17 cellular contexts compared by ENCODE assay signal in genomic region chr12:69540606-69541386, GRCh38. TPM values are rescaled to one million over a fixed set of nuclear protein-coding genes. Genes with fewer than 3 reads are reported as not detected.
A peak's percentile ranks its signal among the peaks of the same experiment; 100 is the strongest.
DNase-seq lines count a peak whose midpoint lies in the region; FAIRE-seq and TF ChIP-seq lines count a peak whose summit lies in the region.
"Had no signal": no experiment of that assay in that cellular context is flagged by ENCODE, and none has a peak within 500 bp of the region (broad histone marks: within the 10 kb centered on the region; RNA-seq: fewer than 3 reads in every experiment).

No MANE protein-coding gene starts in this region.

- H3K79me2 ChIP-seq in H9 (ENCODE audit: insufficient read depth, low read length) = no peaks in the 10 kb centered on the region; the same call in 1 of the 2 replicates

- 0 out of 2 replicates have a peak overlapping the region, but pooled peaks have one; percentile 0 for H3K4me3 Mint-ChIP-seq in HFFc6
- no peak overlapping the region for H3K4me3 Mint-ChIP-seq in chondrocyte (ENCODE audit: unreplicated experiment)
- no peak overlapping the region for H3K4me3 Mint-ChIP-seq in H9
- H3K4me3 Mint-ChIP-seq: activated T-cell treated with anti-CD3 and anti-CD28 coated beads, Interleukin-2, amount 50 U/mL, for 4 hours; CD4-positive, alpha-beta T cell had no signal

- no peak for FAIRE-seq in small intestine (lab: Jason Lieb, UNC)
- FAIRE-seq: GM18507 had no signal

- H4K5ac ChIP-seq in H9 (ENCODE audit: insufficient read length, low read depth, low read length) = no peak overlapping the region

- DNase-seq in AG09319 (ENCODE audit: extremely low read depth, low read depth) (peak; percentile 31), HFFc6 (peak; percentile 92), chondrocyte (ENCODE audit: low spot score) (no peak), mesenchymal stem cell (peak; percentile 42), iPS-NIHi11 (ENCODE audit: low spot score) (no peak), activated gamma-delta T cell (lab: John Stamatoyannopoulos, UW) (no peak), small intestine (no peak), H9 (no peak)
- DNase-seq: activated T-cell treated with anti-CD3 and anti-CD28 coated beads, Interleukin-2, amount 50 U/mL, for 4 hours; CD4-positive, alpha-beta T cell; NCI-H146; NCI-H510A treated with DMSO at 0.1 percent for 48 hours; PC-9; psoas muscle; stimulated activated CD4-positive, alpha-beta T cell treated with anti-CD3 and anti-CD28 coated beads, Interleukin-4, amount 100 ng/mL, for 24 hours had no signal

- H3K4me1 ChIP-seq in mesenchymal stem cell (ENCODE audit: control insufficient read depth, insufficient read depth, low read depth, low read length) (peaks cover 3% of the 10 kb centered on the region), small intestine (ENCODE audit: control insufficient read depth in 2 of 2, insufficient read depth in 1 of 2, low read depth in 1 of 2, low read length in 1 of 2) (no peaks in the 10 kb centered on the region), H9 (ENCODE audit: insufficient read depth, low read length) (no peaks in the 10 kb centered on the region)

- H2AFZ ChIP-seq in mesenchymal stem cell (ENCODE audit: low read depth, low read length) (no peak overlapping the region), H9 (ENCODE audit: low read length) (no peak overlapping the region)
- H2AFZ ChIP-seq: PC-9 had no signal

- H3T11ph ChIP-seq in H9 (ENCODE audit: low read length) = no peak overlapping the region

- H3K23ac ChIP-seq in mesenchymal stem cell (ENCODE audit: low read length in 2 of 2) (no peak overlapping the region), H9 (ENCODE audit: insufficient read length, low read depth, low read length) (no peak overlapping the region)

- H4K20me1 ChIP-seq in H9 (ENCODE audit: control insufficient read depth, insufficient read depth, insufficient read length) = no peaks in the 10 kb centered on the region

- peak; percentile 14 for TF ChIP-seq CTCF in AG09319 (IDR thresholded peaks at IDR 0.05; ENCODE audit: low read depth, low read length)
- peak; percentile 54 for TF ChIP-seq CTCF in HFFc6 (IDR thresholded peaks at IDR 0.05)
- TF ChIP-seq CTCF in chondrocyte (IDR thresholded peaks at IDR 0.05) = peak; percentile 82
- no peak for TF ChIP-seq CTCF in H9 (conservative IDR thresholded peaks at IDR 0.05)

- H3K9me3 Mint-ChIP-seq in HFFc6 = peaks cover 18% of the 10 kb centered on the region
- H3K9me3 Mint-ChIP-seq in chondrocyte (ENCODE audit: low read depth) = peaks cover 6% of the 10 kb centered on the region
- peaks cover 6 to 8% of the 10 kb centered on the region in 2 experiments for H3K9me3 Mint-ChIP-seq in H9

- H4K8ac ChIP-seq in mesenchymal stem cell (ENCODE audit: low read length) (no peak overlapping the region), H9 (replicated peaks; ENCODE audit: insufficient read length, low read depth, low read length) (no peak overlapping the region)

- no peaks in the 10 kb centered on the region for H3K23me2 ChIP-seq in H9 (ENCODE audit: insufficient read length, low read depth, low read length, poor library complexity, severe bottlenecking)

- H3K56ac ChIP-seq in H9 (ENCODE audit: insufficient read length, low read depth, low read length) = no peak overlapping the region

- H2BK12ac ChIP-seq in mesenchymal stem cell (ENCODE audit: low read length in 2 of 2) = no peak overlapping the region
- no peak overlapping the region for H2BK12ac ChIP-seq in H9 (ENCODE audit: insufficient read length, low read depth, low read length)

- peaks cover 19% of the 10 kb centered on the region for H3K9me3 ChIP-seq in mesenchymal stem cell (ENCODE audit: control insufficient read depth, low read length)
- H3K9me3 ChIP-seq in small intestine (ENCODE audit: control insufficient read depth, low read depth) = no peaks in the 10 kb centered on the region
- H3K9me3 ChIP-seq in H9 (ENCODE audit: control insufficient read depth, low read depth, low read length) = no peaks in the 10 kb centered on the region
- H3K9me3 ChIP-seq: psoas muscle had no signal

- H2BK15ac ChIP-seq in mesenchymal stem cell (ENCODE audit: low read depth, poor library complexity, severe bottlenecking) (no peak overlapping the region), H9 (ENCODE audit: low read depth, low read length) (no peak overlapping the region)

- H2BK5ac ChIP-seq in mesenchymal stem cell (ENCODE audit: low read depth, low read length, poor library complexity, severe bottlenecking) = no peak overlapping the region
- H2BK5ac ChIP-seq in H9 (ENCODE audit: insufficient read length, low read length) = no peak overlapping the region

- H3K4me3 ChIP-seq in mesenchymal stem cell (ENCODE audit: insufficient read depth in 1 of 2, low read depth in 1 of 2, low read length in 2 of 2) (no peak overlapping the region), small intestine (ENCODE audit: low read depth in 1 of 2, low read length in 2 of 2) (no peak overlapping the region)
- H3K4me3 ChIP-seq: K562, PC-9, psoas muscle had no signal

- H3K4me2 ChIP-seq in mesenchymal stem cell (ENCODE audit: low read length, poor library complexity, severe bottlenecking) = no peak overlapping the region
- H3K4me2 ChIP-seq in H9 (ENCODE audit: insufficient read depth, insufficient read length, low read length) = no peak overlapping the region
- H3K4me2 ChIP-seq: PC-9 had no signal

- H3K4me1 Mint-ChIP-seq in HFFc6 (ENCODE audit: low read depth) (peaks cover 30% of the 10 kb centered on the region), chondrocyte (ENCODE audit: low read depth) (peaks cover 40% of the 10 kb centered on the region), H9 (no peaks in the 10 kb centered on the region; a peak in 1 of 4 replicates)

- H3K27me3 Mint-ChIP-seq in HFFc6 (ENCODE audit: insufficient read depth) (no peaks in the 10 kb centered on the region), chondrocyte (ENCODE audit: low read depth) (no peaks in the 10 kb centered on the region), H9 (ENCODE audit: low read depth) (no peaks in the 10 kb centered on the region)
- H3K27me3 Mint-ChIP-seq: CD4-positive, alpha-beta T cell had no signal

- H3K27me3 ChIP-seq in mesenchymal stem cell (ENCODE audit: control insufficient read depth in 1 of 2, insufficient read depth in 1 of 2, low read length in 2 of 2) = no peaks in the 10 kb centered on the region
- H3K27me3 ChIP-seq in small intestine (ENCODE audit: control insufficient read depth in 2 of 2, insufficient read depth in 2 of 2, low read length in 2 of 2) = no peaks in the 10 kb centered on the region
- no peaks in the 10 kb centered on the region for H3K27me3 ChIP-seq in H9 (ENCODE audit: insufficient read depth, low read length)

- H4K91ac ChIP-seq in mesenchymal stem cell (ENCODE audit: low read length) = no peak overlapping the region
- no peak overlapping the region for H4K91ac ChIP-seq in H9 (ENCODE audit: insufficient read length, low read depth, low read length)

- H3K27ac Mint-ChIP-seq in HFFc6 = peak overlapping the region; percentile 56
- H3K27ac Mint-ChIP-seq in chondrocyte (ENCODE audit: unreplicated experiment) = peak overlapping the region; percentile 76
- no peak overlapping the region for H3K27ac Mint-ChIP-seq in H9
- H3K27ac Mint-ChIP-seq: CD4-positive, alpha-beta T cell had no signal

- 100% methylated on average over 1 of the region's 3 CpGs for WGBS in mesenchymal stem cell
- 87 to 93% (median 92%) methylated on average over 3 of the region's 3 CpGs for WGBS in small intestine, 3 donors
- WGBS in H9 (ENCODE audit: extremely low coverage, insufficient read length, low lambda C conversion rate) = no CpG with 5 or more reads among the region's 3 CpGs

- no peak overlapping the region for H2BK20ac ChIP-seq in H9 (ENCODE audit: low read depth, low read length, poor library complexity, severe bottlenecking)

- H3K9ac ChIP-seq in mesenchymal stem cell (ENCODE audit: low read length) (peak overlapping the region; percentile 60), H9 (ENCODE audit: extremely low read depth, insufficient read length, low read length) (no peak overlapping the region)

- H3K79me1 ChIP-seq in mesenchymal stem cell (replicated peaks; ENCODE audit: low read length, poor library complexity, severe bottlenecking) = peaks cover 10% of the 10 kb centered on the region
- H3K79me1 ChIP-seq in H9 (ENCODE audit: insufficient read depth, low read depth, low read length, poor library complexity, severe bottlenecking) = peaks cover 6% of the 10 kb centered on the region

- H3K18ac ChIP-seq in mesenchymal stem cell (ENCODE audit: low read depth in 1 of 2, low read length in 2 of 2) (no peak overlapping the region), H9 (ENCODE audit: insufficient read length, low read depth, low read length) (no peak overlapping the region)

- no peak overlapping the region for H3K4ac ChIP-seq in mesenchymal stem cell (ENCODE audit: low read depth in 1 of 2, low read length in 2 of 2)
- H3K4ac ChIP-seq in H9 (ENCODE audit: low read depth, low read length) = no peak overlapping the region

- H3K36me3 ChIP-seq in mesenchymal stem cell (ENCODE audit: control insufficient read depth in 1 of 2, insufficient read depth in 2 of 2, low read depth in 1 of 2, low read length in 2 of 2) (peaks cover 0 to 18% of the 10 kb centered on the region in 2 experiments), small intestine (ENCODE audit: control insufficient read depth in 2 of 2, insufficient read depth in 2 of 2, low read length in 2 of 2) (peaks cover 0 to 1% of the 10 kb centered on the region in 2 donors)

- peak overlapping the region; percentile 68 for H2AK5ac ChIP-seq in mesenchymal stem cell (ENCODE audit: low read length, severe bottlenecking)
- no peak overlapping the region for H2AK5ac ChIP-seq in H9 (ENCODE audit: insufficient read length, low read length)

- H2BK120ac ChIP-seq in mesenchymal stem cell (ENCODE audit: low read depth, low read length) (no peak overlapping the region), H9 (ENCODE audit: low read depth, low read length, poor library complexity, severe bottlenecking) (no peak overlapping the region)

- H3K14ac ChIP-seq in mesenchymal stem cell (ENCODE audit: low read length in 2 of 2) (no peak overlapping the region), H9 (ENCODE audit: insufficient read depth, low read length) (no peak overlapping the region)

- peaks cover 29% of the 10 kb centered on the region for H3K36me3 Mint-ChIP-seq in HFFc6 (ENCODE audit: low read depth)
- H3K36me3 Mint-ChIP-seq in chondrocyte (ENCODE audit: low read depth) = peaks cover 9% of the 10 kb centered on the region
- peaks cover 16 to 32% (median 19%) of the 10 kb centered on the region in 3 experiments for H3K36me3 Mint-ChIP-seq in H9 (ENCODE audit: insufficient read depth in 1 of 3, low read depth in 3 of 3)

- H3K27ac ChIP-seq in mesenchymal stem cell (ENCODE audit: low read length, poor library complexity, severe bottlenecking) (no peak overlapping the region), small intestine (ENCODE audit: low read depth in 1 of 2, low read length in 1 of 2) (no peak overlapping the region), H9 (ENCODE audit: insufficient read length, low read depth, low read length) (no peak overlapping the region)
- H3K27ac ChIP-seq: PC-9, psoas muscle had no signal

RNA-seq across cellular contexts. Expression of gene CCT2, which starts 44.5 kb away (rescaled TPM):
- total RNA-seq in HFFc6 (2021; fragmentation: NEBNext Ultra II Directional; extraction: Animal tissue kit (Norgen Biotek cat#: 25700)) = 100 to 1,000 TPM; 229 to 305 (median 232) TPM
- 142 to 163 TPM (median 150 TPM) in 3 replicates for total RNA-seq in chondrocyte
- 186 TPM for polyA plus RNA-seq in mesenchymal stem cell (2013, experiment 1 of 2)
- 194 TPM for polyA plus RNA-seq in mesenchymal stem cell (2013, experiment 2 of 2)
- polyA plus RNA-seq in small intestine = 100 to 1,000 TPM in 1 of 3 donors, 10 to 100 TPM in 2; 63.7 to 140 (median 69.2) TPM
- total RNA-seq in H9 (2021) = 391 and 405 TPM in 2 replicates

Comparison
In these comparisons a context has a peak if more than half of its experiments do, and no peak if none do; other contexts are left out.
1. DNase-seq: peak in AG09319 (single experiment), HFFc6 (single experiment) and mesenchymal stem cell (single experiment); none in chondrocyte (single experiment), iPS-NIHi11 (single experiment), activated gamma-delta T cell (single experiment), small intestine (single experiment) and H9 (single experiment).
2. H3K27ac Mint-ChIP-seq: peak in HFFc6 (single experiment) and chondrocyte (single experiment); none in H9 (0 of 3).